In the genomic region with DNA sequence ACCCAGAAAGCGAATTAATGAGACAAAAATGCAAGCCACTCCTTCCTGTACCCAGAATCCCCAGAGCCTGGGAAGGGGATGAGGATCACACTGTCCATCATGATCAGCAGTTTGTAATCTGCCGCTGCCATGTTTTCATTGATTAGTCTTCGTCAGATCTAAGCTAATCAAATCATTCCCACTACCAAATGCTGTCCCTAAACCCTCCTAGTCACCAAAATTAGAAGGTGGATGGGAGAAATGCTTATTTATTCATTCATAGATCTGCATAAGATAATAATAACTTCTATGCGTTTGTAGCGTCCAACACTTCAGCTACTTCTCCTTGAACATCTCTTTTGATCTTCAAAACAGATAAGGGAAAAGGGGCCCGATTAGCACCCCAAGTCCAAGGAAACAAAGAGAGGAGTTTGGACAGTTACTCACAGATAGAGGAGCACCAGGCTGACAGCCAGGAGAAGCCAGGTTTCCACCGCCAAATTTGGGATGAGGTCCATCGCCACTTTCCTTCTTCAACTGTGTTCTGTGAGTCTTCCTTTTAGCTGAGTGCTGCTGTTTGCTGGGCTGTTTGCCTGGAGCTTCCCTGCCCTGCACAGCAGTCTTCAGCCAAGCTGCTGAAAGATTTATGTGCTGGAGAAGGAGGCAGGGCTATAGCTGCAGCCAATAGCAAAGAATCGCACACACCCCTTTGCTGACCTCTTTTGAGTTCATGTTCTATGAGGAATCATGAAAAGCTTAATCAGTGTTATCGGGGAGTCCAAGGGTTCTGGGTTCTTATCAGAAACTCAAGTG, we compare ENCODE assay signal across 10 cellular contexts. TPM values are rescaled to one million over a fixed set of nuclear protein-coding genes. Genes with fewer than 3 reads are reported as not detected.
A peak's percentile ranks its signal among the peaks of the same experiment; 100 is the strongest.
DNase-seq lines count a peak whose midpoint lies in the region; FAIRE-seq and TF ChIP-seq lines count a peak whose summit lies in the region.
"Had no signal": no experiment of that assay in that cellular context is flagged by ENCODE, and none has a peak within 500 bp of the region (broad histone marks: within the 10 kb centered on the region; RNA-seq: fewer than 3 reads in every experiment).

A gene (minus strand): TSS at position 597 of the 792 bp plus-strand sequence. CDS start 100 bp downstream, at position 497.

- 92% methylated on average over 10 of the region's 10 CpGs for WGBS in smooth muscle cell (ENCODE audit: low lambda C conversion rate)

- no peaks in the 10 kb centered on the region for H3K79me2 ChIP-seq in smooth muscle cell (ENCODE audit: low read depth)

- no peaks in the 10 kb centered on the region for H4K20me1 ChIP-seq in smooth muscle cell (ENCODE audit: low read depth)

- H3K27me3 ChIP-seq in adipocyte (replicated peaks; ENCODE audit: control insufficient read depth, insufficient read depth, low read length), result no peaks in the 10 kb centered on the region
- no peaks in the 10 kb centered on the region for H3K27me3 ChIP-seq in smooth muscle cell (ENCODE audit: low read depth)

- H3K36me3 ChIP-seq in adipocyte (ENCODE audit: control insufficient read depth, insufficient read depth, low read length, severe bottlenecking) (no peaks in the 10 kb centered on the region), smooth muscle cell (ENCODE audit: low read depth) (no peaks in the 10 kb centered on the region)

- peak within 1 kb of the TSS; percentile 21; the same call in 1 of the 2 replicates for H3K4me3 Mint-ChIP-seq in HFFc6

- no peak within 1 kb of the TSS for H2AFZ ChIP-seq in smooth muscle cell (ENCODE audit: low read depth)

- H3K4me1 Mint-ChIP-seq in HFFc6 (ENCODE audit: low read depth), result peaks cover 25% of the 10 kb centered on the region; the same call in 1 of the 2 replicates

- no peak within 1 kb of the TSS for H3K9ac ChIP-seq in adipocyte (ENCODE audit: low read length)
- no peak within 1 kb of the TSS for H3K9ac ChIP-seq in smooth muscle cell (ENCODE audit: low read depth)

- no peak within 1 kb of the TSS; the same call in 1 of the 2 replicates for H3K27ac Mint-ChIP-seq in HFFc6

- H3K9me3 ChIP-seq in adipocyte (ENCODE audit: control insufficient read depth, low read length), result peaks cover 16% of the 10 kb centered on the region
- H3K9me3 ChIP-seq in smooth muscle cell (replicated peaks; ENCODE audit: low read depth), result no peaks in the 10 kb centered on the region

- H3K27me3 Mint-ChIP-seq in HFFc6 (ENCODE audit: insufficient read depth), result peaks cover 8% of the 10 kb centered on the region

- no peak within 1 kb of the TSS for H3K27ac ChIP-seq in smooth muscle cell (ENCODE audit: low read depth)

- H3K4me1 ChIP-seq in adipocyte (ENCODE audit: control insufficient read depth, insufficient read depth, low read length) (peaks cover 11% of the 10 kb centered on the region), smooth muscle cell (ENCODE audit: low read depth) (no peaks in the 10 kb centered on the region)

- no peaks in the 10 kb centered on the region; the same call in 1 of the 2 replicates for H3K9me3 Mint-ChIP-seq in HFFc6

- DNase-seq in HFFc6 (peak; percentile 45), adipocyte (ENCODE audit: low read depth) (no peak), left kidney (ENCODE audit: low read depth, low spot score) (peak; percentile 40), smooth muscle cell (lab: John Stamatoyannopoulos, UW; ENCODE audit: unreplicated experiment) (no peak), cerebellar cortex (ENCODE audit: low spot score) (no peak), GM19238 (ENCODE audit: insufficient read length, low spot score) (no peak), HTR-8/SVneo (ENCODE audit: insufficient read length, low spot score) (no peak)
- no peak for DNase-seq in central memory CD4-positive, alpha-beta T cell
- DNase-seq: activated gamma-delta T cell treated with Interleukin-2 at 50 U/mL for 16 hours, NCI-H2171 had no signal

- H3K4me3 ChIP-seq in adipocyte (ENCODE audit: low read length) (peak within 1 kb of the TSS; percentile 65), smooth muscle cell (peak within 1 kb of the TSS; percentile 43)

- H3K36me3 Mint-ChIP-seq in HFFc6 (ENCODE audit: low read depth), result no peaks in the 10 kb centered on the region; the same call in 1 of the 2 replicates

- no peak within 1 kb of the TSS for H3K4me2 ChIP-seq in smooth muscle cell

- FAIRE-seq in HTR-8/SVneo (lab: Jason Lieb, UNC), result no peak

- TF ChIP-seq CTCF in HFFc6 (IDR thresholded peaks at IDR 0.05) (no peak), smooth muscle cell (IDR thresholded peaks at IDR 0.05; ENCODE audit: borderline replicate concordance, insufficient read depth, poor library complexity, severe bottlenecking) (no peak)

- no peaks in the 10 kb centered on the region for H3F3A ChIP-seq in smooth muscle cell (ENCODE audit: low read depth)

RNA-seq across cellular contexts. Expression of the gene that starts here (rescaled TPM):
- 1 to 10 TPM in 2 of 6 experiments, under 1 TPM in 4; 0.30 to 1.8 (median 0.48) TPM for total RNA-seq in HFFc6 (2021; fragmentation: NEBNext Ultra II Directional; extraction: Animal tissue kit (Norgen Biotek cat#: 25700))
- total RNA-seq in smooth muscle cell, result not detected in 2 replicates
- polyA plus RNA-seq in smooth muscle cell, result 0.19 and 0.57 TPM in 2 replicates

Comparison
In these comparisons a context has a peak if more than half of its experiments do, and no peak if none do; other contexts are left out.
1. DNase-seq: peak in HFFc6 (single experiment) and left kidney (single experiment); none in adipocyte (single experiment), smooth muscle cell (single experiment), central memory CD4-positive, alpha-beta T cell (single experiment), cerebellar cortex (single experiment), GM19238 (single experiment) and HTR-8/SVneo (single experiment).